In genomic region chr22:19834599-19834998, GRCh38 we compare ENCODE assay signal across 34 cellular contexts.
"Had no signal": no experiment of that assay in that cellular context is flagged by ENCODE, and none has a peak within 500 bp of the region (broad histone marks: within the 10 kb centered on the region; RNA-seq: fewer than 3 reads in every experiment).

No MANE protein-coding gene starts in this region.

- ATAC-seq: activated CD8-positive, alpha-beta memory T cell treated with anti-CD3 and anti-CD28 coated beads, Interleukin-2, amount 10 ng/mL, durations not matched to agents 7 days and 5 days; activated CD8-positive, alpha-beta T cell treated with anti-CD3 and anti-CD28 coated beads for 36 hours; T-cell had no signal

- H3K36me3 ChIP-seq: ascending aorta, cardiac muscle cell had no signal

- H3K36me3 Mint-ChIP-seq: activated CD4-positive, alpha-beta memory T cell treated with anti-CD3 and anti-CD28 coated beads for 36 hours; activated naive CD4-positive, alpha-beta T cell treated with anti-CD3 and anti-CD28 coated beads, Interleukin-2, amount 10 ng/mL, durations not matched to agents 7 days and 5 days; activated naive CD8-positive, alpha-beta T cell treated with anti-CD3 and anti-CD28 coated beads, Interleukin-2, amount 10 ng/mL, durations not matched to agents 7 days and 5 days; brain had no signal

- FAIRE-seq: bronchial epithelial cell, TTC549 had no signal

- H3K4me3 Mint-ChIP-seq: activated B cell treated with CpG ODN at 0.5 μM for 24 hours; activated CD4-positive, alpha-beta memory T cell treated with anti-CD3 and anti-CD28 coated beads for 36 hours; activated CD4-positive, alpha-beta T cell treated with anti-CD3 and anti-CD28 coated beads, Interleukin-2, amount 10 ng/mL, durations not matched to agents 24 days and 14 days; activated CD8-positive, alpha-beta memory T cell treated with anti-CD3 and anti-CD28 coated beads, Interleukin-2, amount 10 ng/mL, durations not matched to agents 7 days and 5 days; activated CD8-positive, alpha-beta T cell treated with anti-CD3 and anti-CD28 coated beads for 36 hours; activated naive CD4-positive, alpha-beta T cell treated with anti-CD3 and anti-CD28 coated beads, Interleukin-2, amount 10 ng/mL, durations not matched to agents 7 days and 5 days; activated naive CD4-positive, alpha-beta T cell treated with anti-CD3 and anti-CD28 coated beads, Interleukin-2, amount 50 U/mL, for 24 hours; activated naive CD8-positive, alpha-beta T cell; activated naive CD8-positive, alpha-beta T cell treated with anti-CD3 and anti-CD28 coated beads, Interleukin-2, amount 10 ng/mL, durations not matched to agents 7 days and 5 days; activated naive CD8-positive, alpha-beta T cell treated with anti-CD3 and anti-CD28 coated beads, Interleukin-2, amount 50 U/mL, for 24 hours; brain; T-cell; T-helper 2 cell treated with Interferon-gamma antibody and Interleukin-4, amounts not matched to agents 5 μg/mL and 100 μg/mL, for 36 hours had no signal

- H3K27ac ChIP-seq: ascending aorta, cardiac muscle cell, VCaP had no signal

- H3K27me3 Mint-ChIP-seq: activated B cell treated with CpG ODN at 0.5 μM for 24 hours; activated CD4-positive, alpha-beta memory T cell treated with anti-CD3 and anti-CD28 coated beads for 36 hours; activated CD4-positive, alpha-beta T cell treated with anti-CD3 and anti-CD28 coated beads, Interleukin-2, amount 10 ng/mL, durations not matched to agents 24 days and 14 days; activated CD8-positive, alpha-beta memory T cell treated with anti-CD3 and anti-CD28 coated beads, Interleukin-2, amount 10 ng/mL, durations not matched to agents 7 days and 5 days; activated CD8-positive, alpha-beta T cell treated with anti-CD3 and anti-CD28 coated beads for 36 hours; activated naive CD4-positive, alpha-beta T cell treated with anti-CD3 and anti-CD28 coated beads, Interleukin-2, amount 10 ng/mL, durations not matched to agents 7 days and 5 days; activated naive CD4-positive, alpha-beta T cell treated with anti-CD3 and anti-CD28 coated beads, Interleukin-2, amount 50 U/mL, for 24 hours; activated naive CD8-positive, alpha-beta T cell; activated naive CD8-positive, alpha-beta T cell treated with anti-CD3 and anti-CD28 coated beads, Interleukin-2, amount 10 ng/mL, durations not matched to agents 7 days and 5 days; activated naive CD8-positive, alpha-beta T cell treated with anti-CD3 and anti-CD28 coated beads, Interleukin-2, amount 50 U/mL, for 24 hours; T-cell had no signal

- H3K9me3 ChIP-seq: ascending aorta had no signal

- DNase-seq: activated B cell treated with CpG ODN at 0.5 μM for 24 hours; activated CD4-positive, alpha-beta memory T cell treated with anti-CD3 and anti-CD28 coated beads for 36 hours; activated CD4-positive, alpha-beta T cell treated with anti-CD3 and anti-CD28 coated beads for 4 hours; activated CD4-positive, alpha-beta T cell treated with anti-CD3 and anti-CD28 coated beads, Interleukin-2, amount 10 ng/mL, durations not matched to agents 24 days and 14 days; activated CD4-positive, alpha-beta T cell treated with anti-CD3 and anti-CD28 coated beads, Interleukin-2, amount 50 U/mL, for 1 hour; activated CD4-positive, alpha-beta T cell treated with anti-CD3 and anti-CD28 coated beads, Interleukin-2, amount 50 U/mL, for 4 hours; activated CD4-positive, CD25-positive, alpha-beta regulatory T cell treated with anti-CD3 and anti-CD28 coated beads, Interleukin-2, amount 50 U/mL, for 72 hours; activated CD8-positive, alpha-beta memory T cell treated with anti-CD3 and anti-CD28 coated beads for 24 hours; activated CD8-positive, alpha-beta memory T cell treated with anti-CD3 and anti-CD28 coated beads, Interleukin-2, amount 10 ng/mL, durations not matched to agents 7 days and 5 days; activated CD8-positive, alpha-beta memory T cell treated with anti-CD3 and anti-CD28 coated beads, Interleukin-2, amount 50 U/mL, for 48 hours; activated CD8-positive, alpha-beta T cell treated with anti-CD3 and anti-CD28 coated beads for 36 hours; activated effector memory CD4-positive, alpha-beta T cell treated with Interleukin-2 at 50 U/mL for 16 hours; activated gamma-delta T cell; activated naive CD4-positive, alpha-beta T cell treated with anti-CD3 and anti-CD28 coated beads, Interleukin-2, amount 10 ng/mL, durations not matched to agents 7 days and 5 days; activated naive CD4-positive, alpha-beta T cell treated with Interleukin-2 at 50 U/mL for 16 hours; activated naive CD8-positive, alpha-beta T cell treated with anti-CD3 and anti-CD28 coated beads, Interleukin-2, amount 10 ng/mL, durations not matched to agents 7 days and 5 days; activated naive CD8-positive, alpha-beta T cell treated with anti-CD3 and anti-CD28 coated beads, Interleukin-2, amount 50 U/mL, for 24 hours; activated T-cell treated with anti-CD3 and anti-CD28 coated beads, Interleukin-2, amount 50 U/mL, for 48 hours; amygdala; anterior cingulate cortex; caudate nucleus; T-cell; T-helper 2 cell; T-helper 9 cell had no signal

- H3K9me3 Mint-ChIP-seq: activated B cell treated with CpG ODN at 0.5 μM for 24 hours; activated CD4-positive, alpha-beta memory T cell treated with anti-CD3 and anti-CD28 coated beads for 36 hours; activated CD4-positive, alpha-beta T cell treated with anti-CD3 and anti-CD28 coated beads, Interleukin-2, amount 10 ng/mL, durations not matched to agents 24 days and 14 days; activated CD8-positive, alpha-beta T cell treated with anti-CD3 and anti-CD28 coated beads for 36 hours; activated naive CD4-positive, alpha-beta T cell treated with anti-CD3 and anti-CD28 coated beads, Interleukin-2, amount 10 ng/mL, durations not matched to agents 7 days and 5 days; activated naive CD4-positive, alpha-beta T cell treated with anti-CD3 and anti-CD28 coated beads, Interleukin-2, amount 50 U/mL, for 24 hours; activated naive CD8-positive, alpha-beta T cell treated with anti-CD3 and anti-CD28 coated beads, Interleukin-2, amount 10 ng/mL, durations not matched to agents 7 days and 5 days; activated naive CD8-positive, alpha-beta T cell treated with anti-CD3 and anti-CD28 coated beads, Interleukin-2, amount 50 U/mL, for 24 hours; activated T-helper 2 cell treated with anti-CD3 and anti-CD28 coated beads, Interferon-gamma antibody, Interleukin-2, Interleukin-4, amounts not matched to agents 10 μg/mL and 5 μg/mL and 100 μg/mL, durations not matched to agents 14 hours and 24 hours and 36 hours; brain; T-cell; T-helper 2 cell treated with Interferon-gamma antibody and Interleukin-4, amounts not matched to agents 5 μg/mL and 100 μg/mL, for 36 hours had no signal

- H3K4me1 ChIP-seq: ascending aorta had no signal

- H3K27ac Mint-ChIP-seq: activated B cell treated with CpG ODN at 0.5 μM for 24 hours; activated CD4-positive, alpha-beta memory T cell treated with anti-CD3 and anti-CD28 coated beads for 36 hours; activated CD4-positive, alpha-beta T cell treated with anti-CD3 and anti-CD28 coated beads, Interleukin-2, amount 10 ng/mL, durations not matched to agents 24 days and 14 days; activated CD8-positive, alpha-beta memory T cell treated with anti-CD3 and anti-CD28 coated beads, Interleukin-2, amount 10 ng/mL, durations not matched to agents 7 days and 5 days; activated CD8-positive, alpha-beta T cell treated with anti-CD3 and anti-CD28 coated beads for 36 hours; activated naive CD4-positive, alpha-beta T cell treated with anti-CD3 and anti-CD28 coated beads, Interleukin-2, amount 10 ng/mL, durations not matched to agents 7 days and 5 days; activated naive CD4-positive, alpha-beta T cell treated with anti-CD3 and anti-CD28 coated beads, Interleukin-2, amount 50 U/mL, for 24 hours; activated naive CD8-positive, alpha-beta T cell; activated naive CD8-positive, alpha-beta T cell treated with anti-CD3 and anti-CD28 coated beads, Interleukin-2, amount 10 ng/mL, durations not matched to agents 7 days and 5 days; activated naive CD8-positive, alpha-beta T cell treated with anti-CD3 and anti-CD28 coated beads, Interleukin-2, amount 50 U/mL, for 24 hours; activated T-helper 2 cell treated with anti-CD3 and anti-CD28 coated beads, Interferon-gamma antibody, Interleukin-2, Interleukin-4, amounts not matched to agents 10 μg/mL and 5 μg/mL and 100 μg/mL, durations not matched to agents 14 hours and 24 hours and 36 hours; brain; T-cell; T-helper 2 cell treated with Interferon-gamma antibody and Interleukin-4, amounts not matched to agents 5 μg/mL and 100 μg/mL, for 36 hours had no signal

- H3K4me3 ChIP-seq: ascending aorta, cardiac muscle cell had no signal

- H3K27me3 ChIP-seq: ascending aorta, cardiac muscle cell had no signal
